ENCODE assay signal across 8 cellular contexts in the genomic region with DNA sequence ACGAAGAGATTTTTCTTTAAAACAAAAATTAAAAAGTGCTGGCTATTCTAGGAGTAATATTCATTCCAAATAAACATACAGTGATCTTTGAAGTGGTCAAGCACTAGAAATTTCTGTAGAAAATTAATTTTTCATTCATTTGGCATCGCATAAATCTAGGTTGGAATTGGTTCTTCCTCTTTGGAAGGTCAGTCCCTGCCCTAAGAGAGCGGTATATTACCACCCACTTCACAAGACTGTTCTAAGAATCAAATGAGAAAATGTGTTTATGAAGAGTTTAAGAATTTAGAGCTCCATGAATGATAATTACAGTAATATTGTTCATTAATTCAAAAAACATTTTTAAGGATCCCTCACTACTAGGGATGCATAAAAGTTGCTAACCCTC. TPM values are rescaled to one million over a fixed set of nuclear protein-coding genes. Genes with fewer than 3 reads are reported as not detected.
DNase-seq lines count a peak whose midpoint lies in the region; ATAC-seq, FAIRE-seq and TF ChIP-seq lines count a peak whose summit lies in the region.

No MANE protein-coding gene starts in this region.

- peaks cover 2 to 6% of the 10 kb centered on the region in 2 donors for H3K27me3 Mint-ChIP-seq in CD4-positive, alpha-beta memory T cell
- peaks cover 3% of the 10 kb centered on the region for H3K27me3 Mint-ChIP-seq in neural progenitor cell (ENCODE audit: insufficient read depth, low read depth)

- H3K4me3 ChIP-seq in CD4-positive, alpha-beta memory T cell (ENCODE audit: low read length in 2 of 2), result peak overlapping the region; percentile 66 to 81
- H3K4me3 ChIP-seq in MM.1S (ENCODE audit: low read length) (peak overlapping the region; percentile 46; the same call in 1 of the 2 replicates), H1 (ENCODE audit: extremely low read depth in 1 of 4, insufficient read depth in 2 of 4, low read depth in 3 of 4, low read length in 4 of 4) (peak overlapping the region; percentile 83 to 90 (median 87); a peak in 7 of 8 replicates), neural progenitor cell (peak overlapping the region; percentile 71)

- no peaks in the 10 kb centered on the region for H4K20me1 ChIP-seq in MM.1S (ENCODE audit: insufficient read depth, low read length)
- no peaks in the 10 kb centered on the region for H4K20me1 ChIP-seq in H1 (replicated peaks in 1 of 2; ENCODE audit: control insufficient read depth in 1 of 2, insufficient read depth in 2 of 2, low read length in 2 of 2)
- no peaks in the 10 kb centered on the region for H4K20me1 ChIP-seq in neural progenitor cell (ENCODE audit: low read depth)

- H3K9me3 ChIP-seq in CD4-positive, alpha-beta memory T cell (ENCODE audit: control insufficient read depth in 1 of 2, low read length in 2 of 2), result no peaks in the 10 kb centered on the region
- H3K9me3 ChIP-seq in MM.1S (replicated peaks; ENCODE audit: insufficient read depth, low read length) (no peaks in the 10 kb centered on the region), H1 (ENCODE audit: insufficient read depth in 2 of 2, low read depth in 1 of 2, low read length in 1 of 2) (no peaks in the 10 kb centered on the region), neural progenitor cell (ENCODE audit: low read depth) (no peaks in the 10 kb centered on the region)

- WGBS in H1 (ENCODE audit: extremely low coverage in 1 of 2, insufficient coverage in 1 of 2, insufficient read length in 1 of 2, insufficient replicate concordance in 2 of 2, low coverage in 1 of 2, low lambda C conversion rate in 2 of 2, missing lambda C conversion rate in 1 of 2), 2 experiments, result 80% methylated on average over 3 of the region's 3 CpGs; no CpG with 5 or more reads in 1 of the 2 experiments

- H3K36me3 Mint-ChIP-seq in CD4-positive, alpha-beta memory T cell, result peaks cover 4 to 21% of the 10 kb centered on the region in 2 donors
- no peaks in the 10 kb centered on the region for H3K36me3 Mint-ChIP-seq in neural progenitor cell

- H3K9me3 Mint-ChIP-seq in CD4-positive, alpha-beta memory T cell, result no peaks in the 10 kb centered on the region
- no peaks in the 10 kb centered on the region for H3K9me3 Mint-ChIP-seq in neural progenitor cell

- no peaks in the 10 kb centered on the region for H3K79me2 ChIP-seq in MM.1S (ENCODE audit: low read length)
- H3K79me2 ChIP-seq in H1 (ENCODE audit: control insufficient read depth in 1 of 2, insufficient read depth in 2 of 2, low read length in 2 of 2), result peaks cover 0 to 8% of the 10 kb centered on the region in 2 experiments; a peak in 2 of 4 replicates
- H3K79me2 ChIP-seq in neural progenitor cell (ENCODE audit: low read depth), result peaks cover 24% of the 10 kb centered on the region

- H3K14ac ChIP-seq in H1 (ENCODE audit: insufficient read length), result no peak overlapping the region

- H3K36me3 ChIP-seq in CD4-positive, alpha-beta memory T cell (ENCODE audit: insufficient read depth, low read length), result no peaks in the 10 kb centered on the region
- H3K36me3 ChIP-seq in MM.1S (replicated peaks; ENCODE audit: insufficient read depth, low read length) (no peaks in the 10 kb centered on the region), H1 (ENCODE audit: control insufficient read depth in 2 of 4, insufficient read depth in 4 of 4, low read length in 3 of 4) (peaks cover 0 to 11% (median 4%) of the 10 kb centered on the region in 4 experiments; a peak in 4 of 8 replicates), neural progenitor cell (no peaks in the 10 kb centered on the region)

- H3K4me2 ChIP-seq in MM.1S (ENCODE audit: low read depth, low read length) (peak overlapping the region; percentile 70), H1 (ENCODE audit: insufficient read depth in 1 of 2, low read depth in 2 of 2, low read length in 2 of 2) (peak overlapping the region; percentile 51 to 66), neural progenitor cell (peak overlapping the region; percentile 95)

- no peak for TF ChIP-seq EP300 in H1 (IDR thresholded peaks at IDR 0.05; ENCODE audit: borderline replicate concordance in 1 of 2, low read depth in 2 of 2, low read length in 2 of 2)

- H3K27me3 ChIP-seq in CD4-positive, alpha-beta memory T cell (ENCODE audit: insufficient read depth, low read length), result no peaks in the 10 kb centered on the region
- H3K27me3 ChIP-seq in MM.1S (replicated peaks; ENCODE audit: insufficient read depth, low read length), result no peaks in the 10 kb centered on the region
- no peaks in the 10 kb centered on the region for H3K27me3 ChIP-seq in H1 (replicated peaks in 1 of 4; ENCODE audit: control insufficient read depth in 3 of 4, extremely low read depth in 1 of 4, insufficient read depth in 3 of 4, low read length in 3 of 4)
- H3K27me3 ChIP-seq in neural progenitor cell, result no peaks in the 10 kb centered on the region

- H2BK15ac ChIP-seq in H1 (ENCODE audit: low read length), result no peak overlapping the region

- POLR2A ChIA-PET in CD4-positive, alpha-beta memory T cell (lab: Charles Lee; ENCODE audit: partially characterized antibody), result interaction anchor here (0.7 to 3.8 kb wide), 12 partner anchors 9 to 340 kb away, joined by 3 to 66 read pairs (median 6); a partner anchor contains a TSS
- POLR2A ChIA-PET in H1 (lab: Charles Lee; ENCODE audit: partially characterized antibody), result interaction anchor here (1.0 to 3.3 kb wide), 8 partner anchors 10 to 319 kb away, joined by 3 to 18 read pairs (median 6); a partner anchor contains a TSS

- H3K23ac ChIP-seq in H1 (ENCODE audit: insufficient read length), result no peak overlapping the region

- peak overlapping the region; percentile 93 to 99 (median 97) for H3K27ac Mint-ChIP-seq in CD4-positive, alpha-beta memory T cell
- no peak overlapping the region for H3K27ac Mint-ChIP-seq in neural progenitor cell

- no peaks in the 10 kb centered on the region for H3K79me1 ChIP-seq in H1 (ENCODE audit: low read depth, low read length)

- H2BK5ac ChIP-seq in H1 (ENCODE audit: low read depth, low read length), result no peak overlapping the region

- TF ChIP-seq POLR2A in H1 (IDR thresholded peaks at IDR 0.05; ENCODE audit: control extremely low read depth in 1 of 2, low read depth in 2 of 2, low read length in 2 of 2), result no peak

- H2BK12ac ChIP-seq in H1 (ENCODE audit: low read depth, low read length), result no peak overlapping the region

- H3K9ac ChIP-seq in MM.1S (ENCODE audit: low read length) (peak overlapping the region; percentile 48; the same call in 1 of the 2 replicates), H1 (replicated peaks in 1 of 4; ENCODE audit: extremely low read depth in 1 of 4, low read depth in 3 of 4, low read length in 3 of 4) (peak overlapping the region in 3 of 4 experiments; percentile 36 to 73 (median 52); a peak in 5 of 7 replicates), neural progenitor cell (no peak overlapping the region)

- H2BK20ac ChIP-seq in H1 (ENCODE audit: low read length), result no peak overlapping the region

- no peak for FAIRE-seq in H1 (lab: Jason Lieb, UNC)

- no peak overlapping the region for H2AK5ac ChIP-seq in H1 (ENCODE audit: low read depth, low read length)

- intact Hi-C loops in CD4-positive, alpha-beta memory T cell (cut with micrococcal nuclease), result loop anchor here (1.0 to 10.0 kb wide), 6 partner anchors 10 to 1039 kb away; a partner anchor contains a TSS

- 0 out of 2 replicates have a peak overlapping the region, but pooled peaks have one; percentile 43 for H3K18ac ChIP-seq in H1 (ENCODE audit: extremely low read depth, low read length)

- H3K4me1 ChIP-seq in CD4-positive, alpha-beta memory T cell (ENCODE audit: insufficient read depth, low read length), result peaks cover 13% of the 10 kb centered on the region
- peaks cover 5% of the 10 kb centered on the region; the same call in 1 of the 2 replicates for H3K4me1 ChIP-seq in MM.1S (ENCODE audit: low read length)
- H3K4me1 ChIP-seq in H1 (replicated peaks in 1 of 4; ENCODE audit: control insufficient read depth in 3 of 4, insufficient read depth in 4 of 4, low read length in 3 of 4), result peaks cover 0 to 2% (median 0%) of the 10 kb centered on the region in 4 experiments; a peak in 1 of 7 replicates
- peaks cover 8% of the 10 kb centered on the region for H3K4me1 ChIP-seq in neural progenitor cell

- H4K91ac ChIP-seq in H1 (replicated peaks; ENCODE audit: insufficient read length, low read length), result no peak overlapping the region

- no peak for DNase-seq in CD4-positive, alpha-beta memory T cell
- DNase-seq in MM.1S, result peak; percentile 7
- no peak for DNase-seq in H1 (ENCODE audit: low read depth in 1 of 2, low spot score in 2 of 2)
- DNase-seq in neural progenitor cell (ENCODE audit: low spot score), result no peak
- no peak for DNase-seq in COLO668 (lab: John Stamatoyannopoulos, UW; ENCODE audit: unreplicated experiment)
- no peak for DNase-seq in NK-92 (lab: John Stamatoyannopoulos, UW; ENCODE audit: unreplicated experiment)

- H3K9me2 ChIP-seq in MM.1S (replicated peaks; ENCODE audit: insufficient read depth, low read length), result no peaks in the 10 kb centered on the region

- peak overlapping the region; percentile 92 to 99 (median 97) for H3K4me3 Mint-ChIP-seq in CD4-positive, alpha-beta memory T cell
- H3K4me3 Mint-ChIP-seq in neural progenitor cell, result peak overlapping the region; percentile 97

- peaks cover 2% of the 10 kb centered on the region; the same call in 1 of the 2 replicates for H3K23me2 ChIP-seq in H1 (ENCODE audit: low read depth, low read length)

- ATAC-seq in HG03342 (IDR thresholded peaks at IDR 0.05; ENCODE audit: unreplicated experiment) (no peak), HG02642 (IDR thresholded peaks at IDR 0.05; ENCODE audit: poor library complexity, unreplicated experiment) (no peak)

- TF ChIP-seq RAD21 in H1 (IDR thresholded peaks at IDR 0.05 in 1 of 2, conservative IDR thresholded peaks at IDR 0.05 in 1 of 2; ENCODE audit: low read depth in 2 of 2, low read length in 2 of 2), result no peak

- no peak overlapping the region for H4K8ac ChIP-seq in H1 (ENCODE audit: extremely low read depth, insufficient read depth, low read length)

- peak overlapping the region; percentile 78 for H2AFZ ChIP-seq in MM.1S (ENCODE audit: low read length)
- peak overlapping the region; percentile 86 for H2AFZ ChIP-seq in H1 (ENCODE audit: low read length)
- peak overlapping the region; percentile 95 for H2AFZ ChIP-seq in neural progenitor cell (replicated peaks)

- H3F3A ChIP-seq in MM.1S (ENCODE audit: insufficient read depth, low read length), result peaks cover 10% of the 10 kb centered on the region
- peaks cover 4% of the 10 kb centered on the region for H3F3A ChIP-seq in neural progenitor cell (ENCODE audit: low read depth)

- H2BK120ac ChIP-seq in H1 (replicated peaks; ENCODE audit: low read depth, low read length), result no peak overlapping the region

- CTCF ChIA-PET in CD4-positive, alpha-beta memory T cell (lab: Charles Lee; ENCODE audit: partially characterized antibody), result interaction anchor here (0.8 to 1.6 kb wide), 3 partner anchors 11 to 57 kb away, joined by 3 to 7 read pairs (median 5); a partner anchor contains a TSS
- CTCF ChIA-PET in H1 (lab: Charles Lee; ENCODE audit: partially characterized antibody), result interaction anchor here (0.6 to 1.8 kb wide), 5 partner anchors 13 to 195 kb away, joined by 3 to 5 read pairs (median 3); a partner anchor contains a TSS

- H3K27ac ChIP-seq in CD4-positive, alpha-beta memory T cell (ENCODE audit: low read depth, low read length), result peak overlapping the region; percentile 80
- H3K27ac ChIP-seq in MM.1S (ENCODE audit: low read length) (peak overlapping the region; percentile 63; the same call in 1 of the 2 replicates), H1 (ENCODE audit: low read depth, low read length) (peak overlapping the region; percentile 33; the same call in 1 of the 2 replicates), neural progenitor cell (no peak overlapping the region)

- H3K56ac ChIP-seq in H1 (replicated peaks; ENCODE audit: insufficient read length, low read depth, low read length), result no peak overlapping the region

- TF ChIP-seq CTCF in MM.1S (IDR thresholded peaks at IDR 0.05; ENCODE audit: low read length), result no peak
- TF ChIP-seq CTCF in H1 (IDR thresholded peaks at IDR 0.05; ENCODE audit: control extremely low read depth in 1 of 3, insufficient read depth in 1 of 3, low read depth in 1 of 3, low read length in 3 of 3), result no peak
- no peak for TF ChIP-seq CTCF in neural progenitor cell (IDR thresholded peaks at IDR 0.05)

- H4K5ac ChIP-seq in H1 (ENCODE audit: insufficient read length, low read depth, low read length), result peak overlapping the region; percentile 84

- no peak overlapping the region for H3K4ac ChIP-seq in H1 (replicated peaks; ENCODE audit: insufficient read length, low read depth, low read length)

- peaks cover 12 to 25% (median 17%) of the 10 kb centered on the region in 4 donors for H3K4me1 Mint-ChIP-seq in CD4-positive, alpha-beta memory T cell
- peaks cover 8% of the 10 kb centered on the region for H3K4me1 Mint-ChIP-seq in neural progenitor cell

RNA-seq across cellular contexts. Expression of a gene that starts 0.4 kb away (rescaled TPM):
- 10 to 100 TPM; 13.4 to 16.9 TPM for total RNA-seq in CD4-positive, alpha-beta memory T cell
- 10 to 100 TPM; 14.4 to 15.0 TPM for polyA plus RNA-seq in CD4-positive, alpha-beta memory T cell
- 29.1 TPM in 2 replicates for total RNA-seq in H1 (2021; fragmentation: NEBNext Ultra II Directional; extraction: Animal tissue kit (Norgen Biotek cat#: 25700))
- polyA plus RNA-seq in H1 (2011; rRNA removed), result 21.5 and 30.8 TPM in 2 replicates
- polyA plus RNA-seq in H1 (2011; cell fraction: cytosol; rRNA removed), result 47.7 TPM
- 13.2 TPM for polyA plus RNA-seq in H1 (2011; cell fraction: nucleus; rRNA removed)
- polyA plus RNA-seq in H1 (2012, experiment 1 of 2), result 28.2 to 30.3 TPM (median 28.9 TPM) in 4 replicates
- 10.8 TPM for polyA plus RNA-seq in H1 (2012, experiment 2 of 2)
- 10.5 TPM for polyA plus RNA-seq in H1 (2013, experiment 1 of 2)
- polyA plus RNA-seq in H1 (2013, experiment 2 of 2), result 10.9 TPM
- polyA minus RNA-seq in H1 (2011; rRNA and poly(A)+ RNA removed), result 13.9 and 17.6 TPM in 2 replicates
- polyA minus RNA-seq in H1 (2011; cell fraction: cytosol; rRNA and poly(A)+ RNA removed), result 15.0 TPM
- polyA minus RNA-seq in H1 (2011; cell fraction: nucleus; rRNA and poly(A)+ RNA removed), result 15.0 TPM
- 65.3 and 71.8 TPM in 2 replicates for total RNA-seq in neural progenitor cell (ENCODE audit: low replicate concordance)

RNA-seq across cellular contexts. Expression of a gene that starts 10.6 kb away (rescaled TPM):
- 10 to 100 TPM; 61.1 to 70.3 TPM for total RNA-seq in CD4-positive, alpha-beta memory T cell
- polyA plus RNA-seq in CD4-positive, alpha-beta memory T cell, result 10 to 100 TPM; 42.9 to 47.5 TPM
- 58.2 and 60.9 TPM in 2 replicates for total RNA-seq in H1 (2021; fragmentation: NEBNext Ultra II Directional; extraction: Animal tissue kit (Norgen Biotek cat#: 25700))
- 26.7 and 30.9 TPM in 2 replicates for polyA plus RNA-seq in H1 (2011; rRNA removed)
- polyA plus RNA-seq in H1 (2011; cell fraction: cytosol; rRNA removed), result 23.2 TPM
- 23.2 TPM for polyA plus RNA-seq in H1 (2011; cell fraction: nucleus; rRNA removed)
- 37.3 to 51.3 TPM (median 42.3 TPM) in 4 replicates for polyA plus RNA-seq in H1 (2012, experiment 1 of 2)
- polyA plus RNA-seq in H1 (2012, experiment 2 of 2), result 2.3 TPM
- 27.6 TPM for polyA plus RNA-seq in H1 (2013, experiment 1 of 2)
- polyA plus RNA-seq in H1 (2013, experiment 2 of 2), result 27.5 TPM
- 92.9 and 159 TPM in 2 replicates for polyA minus RNA-seq in H1 (2011; rRNA and poly(A)+ RNA removed)
- 80.7 TPM for polyA minus RNA-seq in H1 (2011; cell fraction: cytosol; rRNA and poly(A)+ RNA removed)
- 92.3 TPM for polyA minus RNA-seq in H1 (2011; cell fraction: nucleus; rRNA and poly(A)+ RNA removed)
- total RNA-seq in neural progenitor cell (ENCODE audit: low replicate concordance), result 46.9 and 60.0 TPM in 2 replicates

RNA-seq across cellular contexts. Expression of a gene that starts 56.5 kb away (rescaled TPM):
- 10 to 100 TPM; 33.4 to 35.5 TPM for total RNA-seq in CD4-positive, alpha-beta memory T cell
- polyA plus RNA-seq in CD4-positive, alpha-beta memory T cell, result 10 to 100 TPM in 1 of 2 donors, 1 to 10 TPM in 1; 9.5 to 15.3 TPM
- 22.5 and 23.4 TPM in 2 replicates for total RNA-seq in H1 (2021; fragmentation: NEBNext Ultra II Directional; extraction: Animal tissue kit (Norgen Biotek cat#: 25700))
- polyA plus RNA-seq in H1 (2011; rRNA removed), result 5.5 and 9.0 TPM in 2 replicates
- polyA plus RNA-seq in H1 (2011; cell fraction: cytosol; rRNA removed), result 12.3 TPM
- 13.0 TPM for polyA plus RNA-seq in H1 (2011; cell fraction: nucleus; rRNA removed)
- 11.3 to 17.1 TPM (median 12.2 TPM) in 4 replicates for polyA plus RNA-seq in H1 (2012, experiment 1 of 2)
- polyA plus RNA-seq in H1 (2012, experiment 2 of 2), result 1.2 TPM
- 13.4 TPM for polyA plus RNA-seq in H1 (2013, experiment 1 of 2)
- polyA plus RNA-seq in H1 (2013, experiment 2 of 2), result 14.4 TPM
- polyA minus RNA-seq in H1 (2011; rRNA and poly(A)+ RNA removed), result 7.4 and 9.2 TPM in 2 replicates
- polyA minus RNA-seq in H1 (2011; cell fraction: cytosol; rRNA and poly(A)+ RNA removed), result 11.2 TPM
- polyA minus RNA-seq in H1 (2011; cell fraction: nucleus; rRNA and poly(A)+ RNA removed), result 14.6 TPM
- total RNA-seq in neural progenitor cell (ENCODE audit: low replicate concordance), result 22.3 and 32.5 TPM in 2 replicates
